ENCODE assay signal across 21 cellular contexts in genomic region chr4:118712872-118713271, GRCh38. TPM values are rescaled to one million over a fixed set of nuclear protein-coding genes. Genes with fewer than 3 reads are reported as not detected.
DNase-seq lines count a peak whose midpoint lies in the region; ATAC-seq lines count a peak whose summit lies in the region.
"Had no signal": no experiment of that assay in that cellular context is flagged by ENCODE, and none has a peak within 500 bp of the region (broad histone marks: within the 10 kb centered on the region; RNA-seq: fewer than 3 reads in every experiment).

No MANE protein-coding gene starts in this region.

- peak overlapping the region; percentile 5 for H3K27ac Mint-ChIP-seq in activated CD4-positive, alpha-beta T cell treated with anti-CD3 and anti-CD28 coated beads for 36 hours
- no peak overlapping the region for H3K27ac Mint-ChIP-seq in activated CD4-positive, alpha-beta T cell treated with anti-CD3 and anti-CD28 coated beads, Interleukin-2, amount 10 ng/mL, durations not matched to agents 24 days and 14 days
- H3K27ac Mint-ChIP-seq: stimulated activated naive CD8-positive, alpha-beta T cell treated with anti-CD3 and anti-CD28 coated beads, Interleukin-15, Interleukin-2, amounts not matched to agents 100 ng/mL and 50 ng/mL, for 24 hours had no signal

- H3K9me3 Mint-ChIP-seq in activated CD4-positive, alpha-beta T cell treated with anti-CD3 and anti-CD28 coated beads for 36 hours (ENCODE audit: low read depth): no peaks in the 10 kb centered on the region
- H3K9me3 Mint-ChIP-seq in activated CD4-positive, alpha-beta T cell treated with anti-CD3 and anti-CD28 coated beads, Interleukin-2, amount 10 ng/mL, durations not matched to agents 24 days and 14 days: no peaks in the 10 kb centered on the region
- H3K9me3 Mint-ChIP-seq: CD14-positive monocyte; stimulated activated naive CD8-positive, alpha-beta T cell treated with anti-CD3 and anti-CD28 coated beads, Interleukin-15, Interleukin-2, amounts not matched to agents 100 ng/mL and 50 ng/mL, for 24 hours had no signal

- no peaks in the 10 kb centered on the region for H3K27me3 Mint-ChIP-seq in activated CD4-positive, alpha-beta T cell treated with anti-CD3 and anti-CD28 coated beads for 36 hours
- H3K27me3 Mint-ChIP-seq in activated CD4-positive, alpha-beta T cell treated with anti-CD3 and anti-CD28 coated beads, Interleukin-2, amount 10 ng/mL, durations not matched to agents 24 days and 14 days: no peaks in the 10 kb centered on the region
- H3K27me3 Mint-ChIP-seq: stimulated activated naive CD8-positive, alpha-beta T cell treated with anti-CD3 and anti-CD28 coated beads, Interleukin-15, Interleukin-2, amounts not matched to agents 100 ng/mL and 50 ng/mL, for 24 hours had no signal

- peaks cover 40% of the 10 kb centered on the region for H3K36me3 Mint-ChIP-seq in activated CD4-positive, alpha-beta T cell treated with anti-CD3 and anti-CD28 coated beads for 36 hours (ENCODE audit: low read depth)
- H3K36me3 Mint-ChIP-seq in activated CD4-positive, alpha-beta T cell treated with anti-CD3 and anti-CD28 coated beads, Interleukin-2, amount 10 ng/mL, durations not matched to agents 24 days and 14 days (ENCODE audit: low read depth): peaks cover 29% of the 10 kb centered on the region

- no peak overlapping the region for H3K4me3 Mint-ChIP-seq in activated CD4-positive, alpha-beta T cell treated with anti-CD3 and anti-CD28 coated beads for 36 hours
- H3K4me3 Mint-ChIP-seq in activated CD4-positive, alpha-beta T cell treated with anti-CD3 and anti-CD28 coated beads, Interleukin-2, amount 10 ng/mL, durations not matched to agents 24 days and 14 days: no peak overlapping the region
- H3K4me3 Mint-ChIP-seq: CD14-positive monocyte; stimulated activated naive CD8-positive, alpha-beta T cell treated with anti-CD3 and anti-CD28 coated beads, Interleukin-15, Interleukin-2, amounts not matched to agents 100 ng/mL and 50 ng/mL, for 24 hours had no signal

- CTCF ChIA-PET in activated CD4-positive, alpha-beta T cell treated with anti-CD3 and anti-CD28 coated beads for 36 hours (lab: Charles Lee): interaction anchor here (0.7 kb wide), 1 partner anchor 130 kb away, joined by 4 read pairs; no protein-coding TSS in a partner anchor

- ATAC-seq in activated CD4-positive, alpha-beta T cell treated with anti-CD3 and anti-CD28 coated beads for 36 hours: peak; percentile 89
- ATAC-seq in GM18907 (IDR thresholded peaks at IDR 0.05; ENCODE audit: unreplicated experiment): peak; percentile 56
- ATAC-seq in GM18517 (IDR thresholded peaks at IDR 0.05; ENCODE audit: unreplicated experiment): no peak
- ATAC-seq: lower lobe of right lung had no signal

- peak; percentile 21 for DNase-seq in activated CD4-positive, alpha-beta T cell treated with anti-CD3 and anti-CD28 coated beads for 36 hours
- DNase-seq in activated CD4-positive, alpha-beta T cell treated with anti-CD3 and anti-CD28 coated beads, Interleukin-2, amount 10 ng/mL, durations not matched to agents 24 days and 14 days: no peak
- DNase-seq in LHCN-M2 (ENCODE audit: low read depth) (peak; percentile 29), glomerular visceral epithelial cell (ENCODE audit: extremely low spot score) (peak; percentile 16), germinal center (ENCODE audit: low spot score) (no peak), NCI-H2196 treated with DMSO at 0.1 percent for 48 hours (lab: John Stamatoyannopoulos, UW; ENCODE audit: unreplicated experiment) (no peak)
- DNase-seq: 8988T; activated CD4-positive, alpha-beta T cell treated with anti-CD3 and anti-CD28 coated beads, Interleukin-2, amount 50 U/mL, for 1 hour; activated effector memory CD4-positive, alpha-beta T cell treated with anti-CD3 and anti-CD28 coated beads, Interleukin-2, amount 50 U/mL, for 16 hours; effector memory CD4-positive, alpha-beta T cell; GOT3; lower lobe of right lung; NCI-H2081; NCI-H748 treated with DMSO at 0.1 percent for 48 hours; RPMI8226; T-helper 1 cell; uterus had no signal

- POLR2A ChIA-PET in activated CD4-positive, alpha-beta T cell treated with anti-CD3 and anti-CD28 coated beads for 36 hours (lab: Charles Lee): no interaction called here

- peaks cover 15% of the 10 kb centered on the region for H3K4me1 Mint-ChIP-seq in activated CD4-positive, alpha-beta T cell treated with anti-CD3 and anti-CD28 coated beads for 36 hours
- peaks cover 11% of the 10 kb centered on the region for H3K4me1 Mint-ChIP-seq in activated CD4-positive, alpha-beta T cell treated with anti-CD3 and anti-CD28 coated beads, Interleukin-2, amount 10 ng/mL, durations not matched to agents 24 days and 14 days
- H3K4me1 Mint-ChIP-seq: CD14-positive monocyte had no signal

- intact Hi-C loops in activated CD4-positive, alpha-beta T cell treated with anti-CD3 and anti-CD28 coated beads for 36 hours (cut with DNase I, micrococcal nuclease): no loop called here
- intact Hi-C loops in activated CD4-positive, alpha-beta T cell treated with anti-CD3 and anti-CD28 coated beads, Interleukin-2, amount 10 ng/mL, durations not matched to agents 24 days and 14 days (cut with micrococcal nuclease): no loop called here

RNA-seq across cellular contexts. Expression of gene METTL14, which starts 27.7 kb away (rescaled TPM):
- total RNA-seq in activated CD4-positive, alpha-beta T cell treated with anti-CD3 and anti-CD28 coated beads for 36 hours: 10 to 100 TPM; 45.1 to 48.4 TPM
- 50.2 and 51.9 TPM in 2 replicates for total RNA-seq in activated CD4-positive, alpha-beta T cell treated with anti-CD3 and anti-CD28 coated beads, Interleukin-2, amount 10 ng/mL, durations not matched to agents 24 days and 14 days
- total RNA-seq in LHCN-M2 (2014; rRNA removed): 21.9 and 47.6 TPM in 2 replicates
- polyA plus RNA-seq in LHCN-M2 (2012): 8.9 TPM

Comparison
In these comparisons a context has a peak if more than half of its experiments do, and no peak if none do; other contexts are left out.
1. DNase-seq: peak in activated CD4-positive, alpha-beta T cell treated with anti-CD3 and anti-CD28 coated beads for 36 hours (single experiment), LHCN-M2 (single experiment) and glomerular visceral epithelial cell (single experiment); none in activated CD4-positive, alpha-beta T cell treated with anti-CD3 and anti-CD28 coated beads, Interleukin-2, amount 10 ng/mL, durations not matched to agents 24 days and 14 days (single experiment), germinal center (single experiment) and NCI-H2196 treated with DMSO at 0.1 percent for 48 hours (single experiment).